Comparison of ENCODE assay signal across 10 cellular contexts in the genomic region with DNA sequence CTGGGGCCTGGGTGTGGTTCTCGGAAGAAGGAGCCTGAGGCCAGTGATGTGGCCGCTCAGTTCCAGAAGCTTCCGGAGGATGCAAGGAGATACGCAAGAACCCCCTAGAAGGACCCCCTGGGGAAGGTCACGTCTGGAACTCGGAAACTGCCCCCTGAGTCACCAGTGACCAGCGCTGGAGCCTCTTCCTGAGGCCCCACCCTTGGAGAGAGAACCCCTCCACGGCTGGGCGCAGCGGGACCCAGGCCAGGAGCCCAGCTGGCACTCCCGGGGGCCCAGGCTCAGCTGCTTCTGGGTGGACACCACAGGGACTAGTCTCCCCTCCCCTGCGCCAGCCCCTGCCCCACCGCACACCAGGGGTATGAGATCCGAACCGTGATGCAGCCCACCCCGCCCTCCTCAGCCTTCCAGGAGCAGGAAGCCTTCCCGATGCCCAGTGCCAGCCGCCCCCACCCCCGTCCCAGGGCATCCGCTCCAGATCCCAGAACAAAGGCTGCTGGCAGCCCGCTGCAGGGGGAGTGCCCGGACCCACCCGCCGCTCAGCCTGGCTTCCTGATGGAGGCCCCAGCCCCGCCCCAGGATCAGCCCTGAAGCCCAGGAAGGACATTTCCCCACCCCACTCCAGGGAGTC. TPM values are rescaled to one million over a fixed set of nuclear protein-coding genes. Genes with fewer than 3 reads are reported as not detected.
DNase-seq lines count a peak whose midpoint lies in the region; ATAC-seq and TF ChIP-seq lines count a peak whose summit lies in the region.
"Had no signal": no experiment of that assay in that cellular context is flagged by ENCODE, and none has a peak within 500 bp of the region (broad histone marks: within the 10 kb centered on the region; RNA-seq: fewer than 3 reads in every experiment).

No MANE protein-coding gene starts in this region.

- H3K4me1 Mint-ChIP-seq in chondrocyte (ENCODE audit: low read depth), result peaks cover 80% of the 10 kb centered on the region
- no peaks in the 10 kb centered on the region for H3K4me1 Mint-ChIP-seq in T-cell

- H3K4me1 ChIP-seq in HUES64 (ENCODE audit: insufficient read depth, low read length) (peaks cover 59% of the 10 kb centered on the region), thoracic aorta (ENCODE audit: control insufficient read depth in 1 of 2, low read depth in 2 of 2) (peaks cover 84 to 95% of the 10 kb centered on the region in 2 donors)

- H3K36me3 ChIP-seq in HUES64 (ENCODE audit: insufficient read depth, low read length) (peaks cover 22% of the 10 kb centered on the region), thoracic aorta (no peaks in the 10 kb centered on the region)

- 91% methylated on average over 25 of the region's 25 CpGs for WGBS in HUES64

- H3K27ac Mint-ChIP-seq in chondrocyte (ENCODE audit: unreplicated experiment), result peak overlapping the region; percentile 70
- no peak overlapping the region for H3K27ac Mint-ChIP-seq in T-cell

- H3K4me3 ChIP-seq in HUES64 (ENCODE audit: low read length) (no peak overlapping the region), thoracic aorta (peak overlapping the region; percentile 12)

- CTCF ChIA-PET in T-cell (lab: Charles Lee), result no interaction called here

- no peak overlapping the region for H3K4me3 Mint-ChIP-seq in chondrocyte (ENCODE audit: unreplicated experiment)
- no peak overlapping the region for H3K4me3 Mint-ChIP-seq in T-cell

- H3K27me3 ChIP-seq in HUES64 (ENCODE audit: insufficient read depth, low read length) (no peaks in the 10 kb centered on the region), thoracic aorta (replicated peaks; ENCODE audit: insufficient read depth) (no peaks in the 10 kb centered on the region)

- no peak for ATAC-seq in thoracic aorta (ENCODE audit: insufficient number of reproducible peaks, low FRiP score, low read depth)
- no peak for ATAC-seq in GM21360 (IDR thresholded peaks at IDR 0.05; ENCODE audit: unreplicated experiment)
- ATAC-seq in T-cell (replicated peaks in 1 of 4), result no peak

- peaks cover 1% of the 10 kb centered on the region for H3K36me3 Mint-ChIP-seq in chondrocyte (ENCODE audit: low read depth)
- H3K36me3 Mint-ChIP-seq in T-cell, result no peaks in the 10 kb centered on the region

- TF ChIP-seq CTCF in chondrocyte (IDR thresholded peaks at IDR 0.05) (no peak), thoracic aorta (IDR thresholded peaks at IDR 0.05) (no peak)

- H3K27me3 Mint-ChIP-seq in chondrocyte (ENCODE audit: low read depth) (no peaks in the 10 kb centered on the region), T-cell (peaks cover 5 to 20% of the 10 kb centered on the region in 2 donors)

- H3K9ac ChIP-seq in HUES64 (ENCODE audit: low read depth, low read length), result peak overlapping the region; percentile 34; the same call in 1 of the 2 replicates

- H3K27ac ChIP-seq in HUES64 (ENCODE audit: low read depth, low read length), result peak overlapping the region; percentile 49
- H3K27ac ChIP-seq in thoracic aorta, result peak overlapping the region; percentile 94 to 100

- H3K9me3 ChIP-seq in HUES64 (ENCODE audit: insufficient read depth, low read depth, low read length), result no peaks in the 10 kb centered on the region
- H3K9me3 ChIP-seq in thoracic aorta, result no peaks in the 10 kb centered on the region

- no peaks in the 10 kb centered on the region for H3K9me3 Mint-ChIP-seq in chondrocyte (ENCODE audit: low read depth)
- H3K9me3 Mint-ChIP-seq in T-cell, result no peaks in the 10 kb centered on the region

- DNase-seq in chondrocyte (ENCODE audit: low spot score), result no peak
- DNase-seq in kidney glomerular epithelial cell (lab: John Stamatoyannopoulos, UW), result peak; percentile 81
- DNase-seq in thoracic aorta (ENCODE audit: low spot score), result no peak
- DNase-seq in ureter (ENCODE audit: low spot score), result no peak
- no peak for DNase-seq in T-cell
- no peak for DNase-seq in NCI-H2196 (lab: John Stamatoyannopoulos, UW; ENCODE audit: unreplicated experiment)
- DNase-seq: erythroblast, OCI-M1 had no signal

- POLR2A ChIA-PET in T-cell (lab: Charles Lee), result no interaction called here

RNA-seq across cellular contexts. Expression of a gene that starts 7.5 kb away (rescaled TPM):
- polyA plus RNA-seq in HUES64 (2013, experiment 1 of 2), result 53.2 TPM
- 64.5 TPM for polyA plus RNA-seq in HUES64 (2013, experiment 2 of 2)
- 156 to 368 TPM (median 355 TPM) in 3 replicates for total RNA-seq in chondrocyte
- total RNA-seq in thoracic aorta, result 100 to 1,000 TPM; 289 to 333 TPM
- total RNA-seq in ureter, result 433 TPM
- 1 to 10 TPM in 3 of 5 donors, under 1 TPM in 2; 0.48 to 4.3 (median 3.0) TPM for total RNA-seq in T-cell

RNA-seq across cellular contexts. Expression of a gene that starts 27.3 kb away (rescaled TPM):
- polyA plus RNA-seq in HUES64 (2013, experiment 1 of 2), result 1,380 TPM
- polyA plus RNA-seq in HUES64 (2013, experiment 2 of 2), result 1,333 TPM
- total RNA-seq in chondrocyte (830 to 911 TPM (median 873 TPM) in 3 replicates), thoracic aorta (1,000 to 10,000 TPM; 1,025 to 2,724 TPM), ureter (1,691 TPM), T-cell (1,000 to 10,000 TPM; 2,807 to 3,290 (median 3,085) TPM)

RNA-seq across cellular contexts. Expression of a gene that starts 47.5 kb away (rescaled TPM):
- 8.8 TPM for polyA plus RNA-seq in HUES64 (2013, experiment 1 of 2)
- 9.9 TPM for polyA plus RNA-seq in HUES64 (2013, experiment 2 of 2)
- total RNA-seq in chondrocyte (6.4 to 7.8 TPM (median 6.5 TPM) in 3 replicates), thoracic aorta (1 to 10 TPM; 2.1 to 9.2 TPM), ureter (4.0 TPM), T-cell (1 to 10 TPM; 4.3 to 6.8 (median 5.6) TPM)

RNA-seq across cellular contexts. Expression of a gene that starts 56.8 kb away (rescaled TPM):
- polyA plus RNA-seq in HUES64 (2013, experiment 1 of 2), result 130 TPM
- 111 TPM for polyA plus RNA-seq in HUES64 (2013, experiment 2 of 2)
- total RNA-seq in chondrocyte (83.0 to 94.7 TPM (median 87.2 TPM) in 3 replicates), thoracic aorta (100 to 1,000 TPM in 1 of 2 donors, 10 to 100 TPM in 1; 98.8 to 113 TPM), ureter (72.6 TPM), T-cell (10 to 100 TPM; 44.7 to 80.3 (median 72.9) TPM)

Comparison
In these comparisons a context has a peak if more than half of its experiments do, and no peak if none do; other contexts are left out.
1. RNA of a gene that starts 7.5 kb away (total RNA-seq): 433 TPM in ureter (single experiment), 156 to 368 TPM in chondrocyte and 289 to 333 TPM in thoracic aorta; 0.48 to 4.3 TPM in T-cell; every median in the first group is over 10 times any median in the second.